In genomic region chr13:96672016-96672415, GRCh38 we compare ENCODE assay signal across 27 cellular contexts.
"Had no signal": no experiment of that assay in that cellular context is flagged by ENCODE, and none has a peak within 500 bp of the region (broad histone marks: within the 10 kb centered on the region; RNA-seq: fewer than 3 reads in every experiment).

No MANE protein-coding gene starts in this region.

- H2AFZ ChIP-seq: PC-9 had no signal

- H3K27me3 Mint-ChIP-seq: activated CD4-positive, alpha-beta memory T cell treated with anti-CD3 and anti-CD28 coated beads, Interleukin-2, amount 10 ng/mL, durations not matched to agents 7 days and 5 days; activated naive CD4-positive, alpha-beta T cell treated with anti-CD3 and anti-CD28 coated beads, Interleukin-2, amount 10 ng/mL, durations not matched to agents 7 days and 5 days; activated naive CD8-positive, alpha-beta T cell; activated naive CD8-positive, alpha-beta T cell treated with anti-CD3 and anti-CD28 coated beads, Interleukin-2, amount 50 U/mL, for 24 hours; activated T-cell treated with anti-CD3 and anti-CD28 coated beads, Interleukin-2, amount 50 U/mL, for 24 hours had no signal

- H3K27me3 ChIP-seq: brain microvascular endothelial cell, SJCRH30 had no signal

- H3K27ac Mint-ChIP-seq: activated CD4-positive, alpha-beta memory T cell treated with anti-CD3 and anti-CD28 coated beads, Interleukin-2, amount 10 ng/mL, durations not matched to agents 7 days and 5 days; activated naive CD4-positive, alpha-beta T cell treated with anti-CD3 and anti-CD28 coated beads, Interleukin-2, amount 10 ng/mL, durations not matched to agents 7 days and 5 days; activated naive CD8-positive, alpha-beta T cell; activated naive CD8-positive, alpha-beta T cell treated with anti-CD3 and anti-CD28 coated beads, Interleukin-2, amount 50 U/mL, for 24 hours; activated T-cell treated with anti-CD3 and anti-CD28 coated beads, Interleukin-2, amount 50 U/mL, for 24 hours; activated T-helper 2 cell treated with anti-CD3 and anti-CD28 coated beads, Interferon-gamma antibody, Interleukin-2, Interleukin-4, amounts not matched to agents 10 μg/mL and 5 μg/mL and 100 μg/mL, durations not matched to agents 14 hours and 24 hours and 36 hours had no signal

- H3K36me3 ChIP-seq: brain microvascular endothelial cell, SJCRH30, WERI-Rb-1 had no signal

- H3K4me2 ChIP-seq: KMS-11, PC-9 had no signal

- H3K4me3 ChIP-seq: PC-9, SJCRH30, SK-N-MC had no signal

- H3K4me1 ChIP-seq: SJCRH30 had no signal

- ATAC-seq: activated naive CD8-positive, alpha-beta T cell treated with anti-CD3 and anti-CD28 coated beads, Interleukin-2, amount 50 U/mL, for 24 hours had no signal

- H3K9ac ChIP-seq: KMS-11 had no signal

- H3K4me3 Mint-ChIP-seq: activated CD4-positive, alpha-beta memory T cell treated with anti-CD3 and anti-CD28 coated beads, Interleukin-2, amount 10 ng/mL, durations not matched to agents 7 days and 5 days; activated naive CD4-positive, alpha-beta T cell treated with anti-CD3 and anti-CD28 coated beads, Interleukin-2, amount 10 ng/mL, durations not matched to agents 7 days and 5 days; activated naive CD8-positive, alpha-beta T cell; activated naive CD8-positive, alpha-beta T cell treated with anti-CD3 and anti-CD28 coated beads, Interleukin-2, amount 50 U/mL, for 24 hours; activated T-cell treated with anti-CD3 and anti-CD28 coated beads, Interleukin-2, amount 50 U/mL, for 24 hours had no signal

- H3K9me3 Mint-ChIP-seq: activated CD4-positive, alpha-beta memory T cell treated with anti-CD3 and anti-CD28 coated beads, Interleukin-2, amount 10 ng/mL, durations not matched to agents 7 days and 5 days had no signal

- H3K4me1 Mint-ChIP-seq: activated CD4-positive, alpha-beta memory T cell treated with anti-CD3 and anti-CD28 coated beads, Interleukin-2, amount 10 ng/mL, durations not matched to agents 7 days and 5 days; activated naive CD4-positive, alpha-beta T cell treated with anti-CD3 and anti-CD28 coated beads, Interleukin-2, amount 10 ng/mL, durations not matched to agents 7 days and 5 days; activated naive CD8-positive, alpha-beta T cell treated with anti-CD3 and anti-CD28 coated beads, Interleukin-2, amount 50 U/mL, for 24 hours had no signal

- H3K9me3 ChIP-seq: SJCRH30 had no signal

- H3K36me3 Mint-ChIP-seq: activated naive CD4-positive, alpha-beta T cell treated with anti-CD3 and anti-CD28 coated beads, Interleukin-2, amount 10 ng/mL, durations not matched to agents 7 days and 5 days; activated naive CD8-positive, alpha-beta T cell had no signal

- H3K27ac ChIP-seq: brain microvascular endothelial cell, KMS-11, PC-9, SJCRH30, SK-N-MC, WERI-Rb-1 had no signal

- DNase-seq: activated CD4-positive, alpha-beta memory T cell treated with anti-CD3 and anti-CD28 coated beads, Interleukin-2, amount 10 ng/mL, durations not matched to agents 7 days and 5 days; activated CD4-positive, alpha-beta T cell treated with anti-CD3 and anti-CD28 coated beads for 1 hour; activated CD4-positive, alpha-beta T cell treated with anti-CD3 and anti-CD28 coated beads for 48 hours; activated CD4-positive, CD25-positive, alpha-beta regulatory T cell; activated gamma-delta T cell treated with Interleukin-2 at 50 U/mL for 16 hours; activated naive CD4-positive, alpha-beta T cell treated with anti-CD3 and anti-CD28 coated beads, Interleukin-2, amount 10 ng/mL, durations not matched to agents 7 days and 5 days; activated naive CD8-positive, alpha-beta T cell treated with anti-CD3 and anti-CD28 coated beads, Interleukin-2, amount 50 U/mL, for 24 hours; activated T-cell treated with anti-CD3 and anti-CD28 coated beads, Interleukin-2, amount 50 U/mL, for 24 hours; anterior cingulate cortex; brain microvascular endothelial cell; NCI-H1105; NCI-H1417 treated with DMSO at 0.1 percent for 48 hours; NCI-H187 treated with DMSO at 0.1 percent for 48 hours; NCI-H2081; NCI-H2171 treated with DMSO at 0.1 percent for 48 hours; NCI-H2227 treated with DMSO at 0.1 percent for 48 hours; NCI-H446; NCI-H524 treated with DMSO at 0.1 percent for 48 hours; PC-9; SHP77; SJCRH30; T1000; WERI-Rb-1 had no signal
